ENCODE assay signal across 21 cellular contexts in genomic region chr2:64818650-64819032, GRCh38.
DNase-seq lines count a peak whose midpoint lies in the region; ATAC-seq, FAIRE-seq and TF ChIP-seq lines count a peak whose summit lies in the region.
"Had no signal": no experiment of that assay in that cellular context is flagged by ENCODE, and none has a peak within 500 bp of the region (broad histone marks: within the 10 kb centered on the region; RNA-seq: fewer than 3 reads in every experiment).

No MANE protein-coding gene starts in this region.

- no peaks in the 10 kb centered on the region for H3K27me3 ChIP-seq in HAP-1 (ENCODE audit: low read depth)
- H3K27me3 ChIP-seq in brain microvascular endothelial cell (replicated peaks), result no peaks in the 10 kb centered on the region
- H3K27me3 ChIP-seq: BLaER1 treated with 17β-estradiol and CSF1 and Interleukin-3, amounts not matched to agents 10 nM and 100 nM; Peyer's patch; stomach had no signal

- H3K36me3 ChIP-seq in HAP-1 (replicated peaks) (no peaks in the 10 kb centered on the region), brain microvascular endothelial cell (replicated peaks) (no peaks in the 10 kb centered on the region)
- H3K36me3 ChIP-seq: BLaER1 treated with 17β-estradiol and CSF1 and Interleukin-3, amounts not matched to agents 10 nM and 100 nM; Peyer's patch; stomach had no signal

- H3K4me3 Mint-ChIP-seq in activated CD8-positive, alpha-beta memory T cell treated with anti-CD3 and anti-CD28 coated beads, Interleukin-2, amount 10 ng/mL, durations not matched to agents 7 days and 5 days, result no peak overlapping the region
- H3K4me3 Mint-ChIP-seq in activated T-helper 2 cell treated with anti-CD3 and anti-CD28 coated beads, Interferon-gamma antibody, Interleukin-2, Interleukin-4, amounts not matched to agents 10 μg/mL and 5 μg/mL and 100 μg/mL, durations not matched to agents 14 hours and 24 hours and 36 hours (ENCODE audit: low read depth), result no peak overlapping the region
- no peak overlapping the region for H3K4me3 Mint-ChIP-seq in nephron progenitor cell

- H3K27ac ChIP-seq in brain microvascular endothelial cell, result no peak overlapping the region
- H3K27ac ChIP-seq: BLaER1 treated with 17β-estradiol and CSF1 and Interleukin-3, amounts not matched to agents 10 nM and 100 nM; HL-60 had no signal

- H3K4me1 Mint-ChIP-seq in activated CD8-positive, alpha-beta memory T cell treated with anti-CD3 and anti-CD28 coated beads, Interleukin-2, amount 10 ng/mL, durations not matched to agents 7 days and 5 days, result peaks cover 27% of the 10 kb centered on the region
- H3K4me1 Mint-ChIP-seq in activated T-helper 2 cell treated with anti-CD3 and anti-CD28 coated beads, Interferon-gamma antibody, Interleukin-2, Interleukin-4, amounts not matched to agents 10 μg/mL and 5 μg/mL and 100 μg/mL, durations not matched to agents 14 hours and 24 hours and 36 hours (ENCODE audit: low read depth), result peaks cover 31% of the 10 kb centered on the region
- no peaks in the 10 kb centered on the region for H3K4me1 Mint-ChIP-seq in nephron progenitor cell

- H3K36me3 Mint-ChIP-seq in activated CD8-positive, alpha-beta memory T cell treated with anti-CD3 and anti-CD28 coated beads, Interleukin-2, amount 10 ng/mL, durations not matched to agents 7 days and 5 days, result peaks cover 2% of the 10 kb centered on the region
- H3K36me3 Mint-ChIP-seq in activated T-helper 2 cell treated with anti-CD3 and anti-CD28 coated beads, Interferon-gamma antibody, Interleukin-2, Interleukin-4, amounts not matched to agents 10 μg/mL and 5 μg/mL and 100 μg/mL, durations not matched to agents 14 hours and 24 hours and 36 hours (ENCODE audit: low read depth), result peaks cover 3% of the 10 kb centered on the region
- no peaks in the 10 kb centered on the region for H3K36me3 Mint-ChIP-seq in nephron progenitor cell (ENCODE audit: low read depth)

- no peaks in the 10 kb centered on the region for H3K27me3 Mint-ChIP-seq in activated CD8-positive, alpha-beta memory T cell treated with anti-CD3 and anti-CD28 coated beads, Interleukin-2, amount 10 ng/mL, durations not matched to agents 7 days and 5 days
- H3K27me3 Mint-ChIP-seq in activated T-helper 2 cell treated with anti-CD3 and anti-CD28 coated beads, Interferon-gamma antibody, Interleukin-2, Interleukin-4, amounts not matched to agents 10 μg/mL and 5 μg/mL and 100 μg/mL, durations not matched to agents 14 hours and 24 hours and 36 hours (ENCODE audit: low read depth), result no peaks in the 10 kb centered on the region
- H3K27me3 Mint-ChIP-seq in nephron progenitor cell (ENCODE audit: low read depth, poor library complexity), result peaks cover 4% of the 10 kb centered on the region

- TF ChIP-seq POLR2A in GM12891 (IDR thresholded peaks at IDR 0.05; ENCODE audit: low read depth, low read length), result no peak

- FAIRE-seq in GM12891 (lab: Jason Lieb, UNC), result peak; percentile 45
- FAIRE-seq: frontal cortex had no signal

- no peaks in the 10 kb centered on the region for H3K9me3 Mint-ChIP-seq in activated CD8-positive, alpha-beta memory T cell treated with anti-CD3 and anti-CD28 coated beads, Interleukin-2, amount 10 ng/mL, durations not matched to agents 7 days and 5 days (ENCODE audit: low read depth)
- no peaks in the 10 kb centered on the region for H3K9me3 Mint-ChIP-seq in activated T-helper 2 cell treated with anti-CD3 and anti-CD28 coated beads, Interferon-gamma antibody, Interleukin-2, Interleukin-4, amounts not matched to agents 10 μg/mL and 5 μg/mL and 100 μg/mL, durations not matched to agents 14 hours and 24 hours and 36 hours
- no peaks in the 10 kb centered on the region for H3K9me3 Mint-ChIP-seq in nephron progenitor cell

- intact Hi-C loops in activated T-helper 2 cell treated with anti-CD3 and anti-CD28 coated beads, Interferon-gamma antibody, Interleukin-2, Interleukin-4, amounts not matched to agents 10 μg/mL and 5 μg/mL and 100 μg/mL, durations not matched to agents 14 hours and 24 hours and 36 hours (cut with micrococcal nuclease), result loop anchor here (5.0 kb wide), 2 partner anchors 161 to 211 kb away; no protein-coding TSS in a partner anchor

- in situ Hi-C loops in HAP-1 (cut with MboI; ENCODE audit: low sequenced_read_pairs) (no loop called here), brain microvascular endothelial cell (cut with HindIII; ENCODE audit: low pct_ligation_motif_present, low sequenced_read_pairs) (no loop called here)

- TF ChIP-seq CTCF in nephron progenitor cell (IDR thresholded peaks at IDR 0.05), result no peak
- no peak for TF ChIP-seq CTCF in brain microvascular endothelial cell (IDR thresholded peaks at IDR 0.05; ENCODE audit: low read depth, low read length, missing control alignments)

- H3K4me3 ChIP-seq in HAP-1 (no peak overlapping the region), brain microvascular endothelial cell (ENCODE audit: low read depth, low read length) (no peak overlapping the region)
- H3K4me3 ChIP-seq: BLaER1 treated with 17β-estradiol and CSF1 and Interleukin-3, amounts not matched to agents 10 nM and 100 nM; Peyer's patch; stomach had no signal

- no peaks in the 10 kb centered on the region; the same call in 1 of the 2 replicates for H3K9me3 ChIP-seq in HAP-1
- H3K9me3 ChIP-seq: BLaER1 treated with 17β-estradiol and CSF1 and Interleukin-3, amounts not matched to agents 10 nM and 100 nM; Peyer's patch; stomach had no signal

- CTCF ChIA-PET in activated CD8-positive, alpha-beta memory T cell treated with anti-CD3 and anti-CD28 coated beads, Interleukin-2, amount 10 ng/mL, durations not matched to agents 7 days and 5 days (lab: Charles Lee), result interaction anchor here (1.4 to 1.6 kb wide), 3 partner anchors 49 to 89 kb away, joined by 3 read pairs; no protein-coding TSS in a partner anchor

- H3K4me1 ChIP-seq in HAP-1, result no peaks in the 10 kb centered on the region
- H3K4me1 ChIP-seq: Peyer's patch had no signal

- H3K27ac Mint-ChIP-seq in activated CD8-positive, alpha-beta memory T cell treated with anti-CD3 and anti-CD28 coated beads, Interleukin-2, amount 10 ng/mL, durations not matched to agents 7 days and 5 days, result peak overlapping the region; percentile 39
- H3K27ac Mint-ChIP-seq in activated T-helper 2 cell treated with anti-CD3 and anti-CD28 coated beads, Interferon-gamma antibody, Interleukin-2, Interleukin-4, amounts not matched to agents 10 μg/mL and 5 μg/mL and 100 μg/mL, durations not matched to agents 14 hours and 24 hours and 36 hours, result peak overlapping the region; percentile 18
- peak overlapping the region; percentile 8 for H3K27ac Mint-ChIP-seq in nephron progenitor cell
- H3K27ac Mint-ChIP-seq: progenitor cell of endocrine pancreas had no signal

- ATAC-seq in activated CD8-positive, alpha-beta memory T cell treated with anti-CD3 and anti-CD28 coated beads, Interleukin-2, amount 10 ng/mL, durations not matched to agents 7 days and 5 days, result no peak

- DNase-seq in activated CD8-positive, alpha-beta memory T cell treated with anti-CD3 and anti-CD28 coated beads, Interleukin-2, amount 10 ng/mL, durations not matched to agents 7 days and 5 days, result no peak
- no peak for DNase-seq in activated CD8-positive, alpha-beta memory T cell treated with anti-CD3 and anti-CD28 coated beads, Interleukin-2, amount 50 U/mL, for 48 hours
- DNase-seq in GM12891 (ENCODE audit: insufficient read length, low spot score), result no peak
- no peak for DNase-seq in activated T-helper 2 cell treated with anti-CD3 and anti-CD28 coated beads, Interferon-gamma antibody, Interleukin-2, Interleukin-4, amounts not matched to agents 10 μg/mL and 5 μg/mL and 100 μg/mL, durations not matched to agents 14 hours and 24 hours and 36 hours (ENCODE audit: low spot score)
- DNase-seq in nephron progenitor cell, result no peak
- no peak for DNase-seq in HAP-1 (ENCODE audit: low spot score in 2 of 2)
- no peak for DNase-seq in activated effector memory CD4-positive, alpha-beta T cell treated with anti-CD3 and anti-CD28 coated beads, Interleukin-2, amount 50 U/mL, for 16 hours
- DNase-seq in brain microvascular endothelial cell, result no peak
- DNase-seq: activated CD4-positive, alpha-beta T cell treated with anti-CD3 and anti-CD28 coated beads for 1 hour; activated CD8-positive, alpha-beta memory T cell treated with anti-CD3 and anti-CD28 coated beads, Interleukin-2, amount 50 U/mL, for 4 hours; DMS53; erythroblast; kidney glomerular epithelial cell; NCI-H1694; Peyer's patch; stimulated activated CD4-positive, alpha-beta T cell treated with anti-CD3 and anti-CD28 coated beads, Interleukin-1b, Interleukin-23, amount 100 ng/mL, for 48 hours; stomach had no signal

TF ChIP-seq in GM12891, 5 proteins besides CTCF, POLR2A, EP300 and RAD21:
- no peak for TF ChIP-seq POU2F2 (IDR thresholded peaks at IDR 0.05; ENCODE audit: low read depth, low read length)
- TF ChIP-seq POLR2AphosphoS5 (IDR thresholded peaks at IDR 0.05; ENCODE audit: low read depth, low read length), result no peak
- TF ChIP-seq PAX5 (IDR thresholded peaks at IDR 0.05; ENCODE audit: insufficient read depth, low read length, severe bottlenecking), result no peak
- no peak for TF ChIP-seq SPI1 (IDR thresholded peaks at IDR 0.05; ENCODE audit: low read depth, low read length)
- no peak for TF ChIP-seq TAF1 (IDR thresholded peaks at IDR 0.05; ENCODE audit: low read depth, low read length)
